ENCODE assay signal across 9 cellular contexts in genomic region chr4:14856076-14856926, GRCh38.
DNase-seq lines count a peak whose midpoint lies in the region; ATAC-seq, FAIRE-seq and TF ChIP-seq lines count a peak whose summit lies in the region.
"Had no signal": no experiment of that assay in that cellular context is flagged by ENCODE, and none has a peak within 500 bp of the region (broad histone marks: within the 10 kb centered on the region; RNA-seq: fewer than 3 reads in every experiment).

No MANE protein-coding gene starts in this region.

- peak; percentile 58 to 62 for ATAC-seq in CD4-positive, CD25-positive, alpha-beta regulatory T cell (ENCODE audit: low read depth in 2 of 2)
- ATAC-seq in HG03565 (IDR thresholded peaks at IDR 0.05; ENCODE audit: unreplicated experiment) = peak; percentile 95

- H3K27ac ChIP-seq in CD4-positive, CD25-positive, alpha-beta regulatory T cell (ENCODE audit: insufficient read depth, low read length, poor library complexity, severe bottlenecking) = no peak overlapping the region

- peaks cover 0 to 10% (median 6%) of the 10 kb centered on the region in 4 donors for H3K4me1 Mint-ChIP-seq in CD4-positive, CD25-positive, alpha-beta regulatory T cell

- no peak for FAIRE-seq in D721Med (lab: Jason Lieb, UNC)

- H3K36me3 Mint-ChIP-seq in CD4-positive, CD25-positive, alpha-beta regulatory T cell = no peaks in the 10 kb centered on the region

- no peaks in the 10 kb centered on the region for H3K36me3 ChIP-seq in CD4-positive, CD25-positive, alpha-beta regulatory T cell (ENCODE audit: control insufficient read depth, insufficient read depth, low read length)

- TF ChIP-seq CTCF in GM20000 (IDR thresholded peaks at IDR 0.05; ENCODE audit: extremely low read depth, missing control alignments) (no peak), D721Med (IDR thresholded peaks at IDR 0.05; ENCODE audit: insufficient read depth, missing control alignments) (no peak)

- H3K9me3 ChIP-seq in CD4-positive, CD25-positive, alpha-beta regulatory T cell (ENCODE audit: control insufficient read depth in 2 of 2, low read length in 2 of 2) = no peaks in the 10 kb centered on the region

- no peak overlapping the region for H3K4me3 ChIP-seq in CD4-positive, CD25-positive, alpha-beta regulatory T cell (ENCODE audit: low read depth, low read length)

- no peaks in the 10 kb centered on the region for H3K27me3 ChIP-seq in CD4-positive, CD25-positive, alpha-beta regulatory T cell (ENCODE audit: control insufficient read depth, insufficient read depth, low read length)

- H3K4me3 Mint-ChIP-seq in CD4-positive, CD25-positive, alpha-beta regulatory T cell = no peak overlapping the region
- H3K4me3 Mint-ChIP-seq: neural crest cell had no signal

- no peak overlapping the region for H3K27ac Mint-ChIP-seq in CD4-positive, CD25-positive, alpha-beta regulatory T cell

- no peaks in the 10 kb centered on the region for H3K4me1 ChIP-seq in CD4-positive, CD25-positive, alpha-beta regulatory T cell (ENCODE audit: control insufficient read depth, insufficient read depth, low read length, poor library complexity, severe bottlenecking)

- peaks cover 0 to 6% (median 0%) of the 10 kb centered on the region in 7 donors for H3K9me3 Mint-ChIP-seq in CD4-positive, CD25-positive, alpha-beta regulatory T cell

- DNase-seq in CD4-positive, CD25-positive, alpha-beta regulatory T cell = peak in 1 of 3 donors; percentile 33
- DNase-seq in GM20000 (ENCODE audit: low spot score) (peak; percentile 65), fibroblast of the conjunctiva (ENCODE audit: low read depth) (peak; percentile 97), germinal center (ENCODE audit: low spot score) (no peak), D721Med (ENCODE audit: insufficient read length, low spot score) (no peak)
- peak; percentile 67 to 79 for DNase-seq in activated CD4-positive, alpha-beta T cell treated with anti-CD3 and anti-CD28 coated beads, Interleukin-2, amount 50 U/mL, for 48 hours
- peak; percentile 26 to 56 (median 28) for DNase-seq in stimulated activated CD4-positive, alpha-beta T cell treated with anti-CD3 and anti-CD28 coated beads, Interleukin-1b, Interleukin-23, amount 100 ng/mL, for 24 hours (ENCODE audit: low read depth in 4 of 4, low spot score in 1 of 4)

- H3K27me3 Mint-ChIP-seq in CD4-positive, CD25-positive, alpha-beta regulatory T cell = peaks cover 4% of the 10 kb centered on the region

Comparison
In these comparisons a context has a peak if more than half of its experiments do, and no peak if none do; other contexts are left out.
1. DNase-seq: peak in GM20000 (single experiment), activated CD4-positive, alpha-beta T cell treated with anti-CD3 and anti-CD28 coated beads, Interleukin-2, amount 50 U/mL, for 48 hours (2 of 2), fibroblast of the conjunctiva (single experiment) and stimulated activated CD4-positive, alpha-beta T cell treated with anti-CD3 and anti-CD28 coated beads, Interleukin-1b, Interleukin-23, amount 100 ng/mL, for 24 hours (4 of 4); none in germinal center (single experiment) and D721Med (single experiment).